ENCODE assay signal across 2 cellular contexts in the genomic region with DNA sequence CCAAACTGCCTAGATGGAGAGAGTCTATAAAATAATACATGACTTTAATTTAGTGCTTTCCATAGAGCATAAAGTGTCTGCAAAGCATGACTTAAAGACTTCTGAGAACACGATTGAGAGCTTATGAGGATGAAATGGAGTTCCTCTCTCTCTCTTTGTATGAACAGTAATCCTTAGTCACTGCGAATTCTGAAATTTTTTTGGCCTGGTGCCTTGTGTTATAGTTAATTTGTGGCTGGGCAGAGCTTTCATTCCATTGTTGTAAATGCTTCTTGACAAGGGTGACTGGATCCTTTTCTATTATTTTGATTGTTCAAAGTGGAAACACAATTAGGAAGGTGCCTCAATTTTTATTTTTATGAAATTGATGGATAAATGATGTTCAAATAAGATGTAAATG.
TF ChIP-seq lines count a peak whose summit lies in the region.

No MANE protein-coding gene starts in this region.

TF ChIP-seq in SK-N-SH, 30 proteins besides CTCF, POLR2A, EP300 and RAD21 (continued from another document):
- no peak for TF ChIP-seq MXI1 (IDR thresholded peaks at IDR 0.05; ENCODE audit: low read depth, low read length)
- no peak for TF ChIP-seq TAF1 (IDR thresholded peaks at IDR 0.05; ENCODE audit: borderline replicate concordance, low read depth, low read length)
- TF ChIP-seq SMC3 (IDR thresholded peaks at IDR 0.05; ENCODE audit: low read depth, low read length): no peak
- TF ChIP-seq, protein P1, sequence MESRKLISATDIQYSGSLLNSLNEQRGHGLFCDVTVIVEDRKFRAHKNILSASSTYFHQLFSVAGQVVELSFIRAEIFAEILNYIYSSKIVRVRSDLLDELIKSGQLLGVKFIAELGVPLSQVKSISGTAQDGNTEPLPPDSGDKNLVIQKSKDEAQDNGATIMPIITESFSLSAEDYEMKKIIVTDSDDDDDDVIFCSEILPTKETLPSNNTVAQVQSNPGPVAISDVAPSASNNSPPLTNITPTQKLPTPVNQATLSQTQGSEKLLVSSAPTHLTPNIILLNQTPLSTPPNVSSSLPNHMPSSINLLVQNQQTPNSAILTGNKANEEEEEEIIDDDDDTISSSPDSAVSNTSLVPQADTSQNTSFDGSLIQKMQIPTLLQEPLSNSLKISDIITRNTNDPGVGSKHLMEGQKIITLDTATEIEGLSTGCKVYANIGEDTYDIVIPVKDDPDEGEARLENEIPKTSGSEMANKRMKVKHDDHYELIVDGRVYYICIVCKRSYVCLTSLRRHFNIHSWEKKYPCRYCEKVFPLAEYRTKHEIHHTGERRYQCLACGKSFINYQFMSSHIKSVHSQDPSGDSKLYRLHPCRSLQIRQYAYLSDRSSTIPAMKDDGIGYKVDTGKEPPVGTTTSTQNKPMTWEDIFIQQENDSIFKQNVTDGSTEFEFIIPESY (IDR thresholded peaks at IDR 0.05; ENCODE audit: borderline replicate concordance, low read depth): no peak
- TF ChIP-seq, protein P2, sequence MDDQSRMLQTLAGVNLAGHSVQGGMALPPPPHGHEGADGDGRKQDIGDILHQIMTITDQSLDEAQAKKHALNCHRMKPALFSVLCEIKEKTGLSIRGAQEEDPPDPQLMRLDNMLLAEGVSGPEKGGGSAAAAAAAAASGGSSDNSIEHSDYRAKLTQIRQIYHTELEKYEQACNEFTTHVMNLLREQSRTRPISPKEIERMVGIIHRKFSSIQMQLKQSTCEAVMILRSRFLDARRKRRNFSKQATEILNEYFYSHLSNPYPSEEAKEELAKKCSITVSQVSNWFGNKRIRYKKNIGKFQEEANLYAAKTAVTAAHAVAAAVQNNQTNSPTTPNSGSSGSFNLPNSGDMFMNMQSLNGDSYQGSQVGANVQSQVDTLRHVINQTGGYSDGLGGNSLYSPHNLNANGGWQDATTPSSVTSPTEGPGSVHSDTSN (IDR thresholded peaks at IDR 0.05): peak; percentile 62
- TF ChIP-seq, protein P3, sequence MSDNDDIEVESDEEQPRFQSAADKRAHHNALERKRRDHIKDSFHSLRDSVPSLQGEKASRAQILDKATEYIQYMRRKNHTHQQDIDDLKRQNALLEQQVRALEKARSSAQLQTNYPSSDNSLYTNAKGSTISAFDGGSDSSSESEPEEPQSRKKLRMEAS (IDR thresholded peaks at IDR 0.05; ENCODE audit: low read depth): no peak
- TF ChIP-seq, protein P4, sequence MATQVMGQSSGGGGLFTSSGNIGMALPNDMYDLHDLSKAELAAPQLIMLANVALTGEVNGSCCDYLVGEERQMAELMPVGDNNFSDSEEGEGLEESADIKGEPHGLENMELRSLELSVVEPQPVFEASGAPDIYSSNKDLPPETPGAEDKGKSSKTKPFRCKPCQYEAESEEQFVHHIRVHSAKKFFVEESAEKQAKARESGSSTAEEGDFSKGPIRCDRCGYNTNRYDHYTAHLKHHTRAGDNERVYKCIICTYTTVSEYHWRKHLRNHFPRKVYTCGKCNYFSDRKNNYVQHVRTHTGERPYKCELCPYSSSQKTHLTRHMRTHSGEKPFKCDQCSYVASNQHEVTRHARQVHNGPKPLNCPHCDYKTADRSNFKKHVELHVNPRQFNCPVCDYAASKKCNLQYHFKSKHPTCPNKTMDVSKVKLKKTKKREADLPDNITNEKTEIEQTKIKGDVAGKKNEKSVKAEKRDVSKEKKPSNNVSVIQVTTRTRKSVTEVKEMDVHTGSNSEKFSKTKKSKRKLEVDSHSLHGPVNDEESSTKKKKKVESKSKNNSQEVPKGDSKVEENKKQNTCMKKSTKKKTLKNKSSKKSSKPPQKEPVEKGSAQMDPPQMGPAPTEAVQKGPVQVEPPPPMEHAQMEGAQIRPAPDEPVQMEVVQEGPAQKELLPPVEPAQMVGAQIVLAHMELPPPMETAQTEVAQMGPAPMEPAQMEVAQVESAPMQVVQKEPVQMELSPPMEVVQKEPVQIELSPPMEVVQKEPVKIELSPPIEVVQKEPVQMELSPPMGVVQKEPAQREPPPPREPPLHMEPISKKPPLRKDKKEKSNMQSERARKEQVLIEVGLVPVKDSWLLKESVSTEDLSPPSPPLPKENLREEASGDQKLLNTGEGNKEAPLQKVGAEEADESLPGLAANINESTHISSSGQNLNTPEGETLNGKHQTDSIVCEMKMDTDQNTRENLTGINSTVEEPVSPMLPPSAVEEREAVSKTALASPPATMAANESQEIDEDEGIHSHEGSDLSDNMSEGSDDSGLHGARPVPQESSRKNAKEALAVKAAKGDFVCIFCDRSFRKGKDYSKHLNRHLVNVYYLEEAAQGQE (IDR thresholded peaks at IDR 0.05; ENCODE audit: low read depth, low read length): no peak
- TF ChIP-seq, protein P5, sequence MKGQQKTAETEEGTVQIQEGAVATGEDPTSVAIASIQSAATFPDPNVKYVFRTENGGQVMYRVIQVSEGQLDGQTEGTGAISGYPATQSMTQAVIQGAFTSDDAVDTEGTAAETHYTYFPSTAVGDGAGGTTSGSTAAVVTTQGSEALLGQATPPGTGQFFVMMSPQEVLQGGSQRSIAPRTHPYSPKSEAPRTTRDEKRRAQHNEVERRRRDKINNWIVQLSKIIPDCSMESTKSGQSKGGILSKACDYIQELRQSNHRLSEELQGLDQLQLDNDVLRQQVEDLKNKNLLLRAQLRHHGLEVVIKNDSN (IDR thresholded peaks at IDR 0.05; ENCODE audit: borderline replicate concordance, low read depth): no peak
- no peak for TF ChIP-seq GABPA (IDR thresholded peaks at IDR 0.05; ENCODE audit: low read depth)
- TF ChIP-seq FOSL2 (IDR thresholded peaks at IDR 0.05; ENCODE audit: borderline replicate concordance, low read depth): peak; percentile 26; the same call in 1 of the 2 replicates
- TF ChIP-seq NFIC (IDR thresholded peaks at IDR 0.05; ENCODE audit: borderline replicate concordance): peak; percentile 66
- TF ChIP-seq RCOR1 (IDR thresholded peaks at IDR 0.05; ENCODE audit: low read length): no peak
- no peak for TF ChIP-seq FOXM1 (IDR thresholded peaks at IDR 0.05; ENCODE audit: low read depth)
- TF ChIP-seq MEF2A (IDR thresholded peaks at IDR 0.05; ENCODE audit: borderline replicate concordance, low read depth): no peak
TF ChIP-seq in SK-N-SH: peak in this region for 3.

TF ChIP-seq in endothelial cell of umbilical vein, 7 proteins besides CTCF, POLR2A, EP300 and RAD21 (continued from another document):
- TF ChIP-seq GATA2 (IDR thresholded peaks at IDR 0.05; ENCODE audit: insufficient read depth, insufficient read length, low read depth, low read length): no peak
- TF ChIP-seq, protein P3 (IDR thresholded peaks at IDR 0.05; ENCODE audit: insufficient read depth, insufficient read length): no peak
- TF ChIP-seq POLR2AphosphoS5 (IDR thresholded peaks at IDR 0.05; ENCODE audit: insufficient read depth, low read depth, low read length): no peak
- TF ChIP-seq FOS (IDR thresholded peaks at IDR 0.05; ENCODE audit: borderline replicate concordance, insufficient read depth, low read length): no peak
- no peak for TF ChIP-seq JUN (IDR thresholded peaks at IDR 0.05; ENCODE audit: borderline replicate concordance, insufficient read depth, insufficient read length, low read depth)
- TF ChIP-seq EZH2 (IDR thresholded peaks at IDR 0.05; ENCODE audit: borderline replicate concordance, low read depth, low read length, severe bottlenecking): no peak
